Comparison of ENCODE assay signal across 18 cellular contexts in the genomic region with DNA sequence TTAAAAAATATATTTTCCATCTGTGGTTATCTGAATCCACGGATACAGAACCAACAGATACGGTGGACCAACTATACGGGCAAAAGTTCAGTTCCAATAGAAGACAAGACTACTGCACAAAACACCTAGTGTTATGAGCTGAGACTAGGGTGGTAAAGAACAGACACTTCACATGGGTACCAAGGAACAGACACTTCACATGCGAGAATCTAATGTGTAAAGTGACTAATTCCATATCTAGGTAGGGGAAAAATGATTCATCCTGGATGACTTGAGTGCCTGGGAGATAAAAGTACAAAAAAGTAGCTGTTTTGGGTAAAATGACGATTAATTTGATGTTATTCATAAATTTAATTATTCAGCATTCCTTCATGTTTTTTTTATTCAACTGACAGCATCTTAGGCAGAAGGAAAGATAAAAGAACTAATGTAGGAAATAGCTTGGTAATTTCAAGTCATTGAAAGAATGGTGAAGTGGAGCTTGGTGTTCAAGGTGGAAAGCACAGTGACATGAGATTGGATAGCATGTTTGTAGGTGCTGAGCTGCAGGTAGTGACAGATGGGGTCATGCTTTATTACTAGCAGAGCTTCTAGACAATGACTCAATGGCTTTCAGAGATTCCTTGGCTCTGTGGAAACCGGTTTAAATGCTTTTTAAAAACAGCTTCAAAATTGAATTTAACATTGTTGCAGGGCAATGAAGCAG. TPM values are rescaled to one million over a fixed set of nuclear protein-coding genes. Genes with fewer than 3 reads are reported as not detected.
DNase-seq lines count a peak whose midpoint lies in the region; ATAC-seq and TF ChIP-seq lines count a peak whose summit lies in the region.
"Had no signal": no experiment of that assay in that cellular context is flagged by ENCODE, and none has a peak within 500 bp of the region (broad histone marks: within the 10 kb centered on the region; RNA-seq: fewer than 3 reads in every experiment).

No MANE protein-coding gene starts in this region.

- WGBS in mammary epithelial cell (ENCODE audit: low coverage, missing lambda C conversion rate): 20% methylated on average over 6 of the region's 6 CpGs

- in situ Hi-C loops in mammary epithelial cell (cut with MboI; ENCODE audit: low sequenced_read_pairs in 2 of 2): loop anchor here in 1 of 2 donors (25.0 kb wide), 1 partner anchor 99 kb away; no protein-coding TSS in a partner anchor

- intact Hi-C loops in mammary epithelial cell (cut with micrococcal nuclease): loop anchor here (5.0 kb wide), 2 partner anchors 39 to 79 kb away; no protein-coding TSS in a partner anchor
- intact Hi-C loops in breast epithelium (cut with DNase I; ENCODE audit: low total_unique reads): no loop called here
- intact Hi-C loops in uterus (cut with DNase I; ENCODE audit: low total_unique reads): no loop called here

- peaks cover 6% of the 10 kb centered on the region for H3K4me1 ChIP-seq in mammary epithelial cell (ENCODE audit: insufficient read depth, low read length)
- H3K4me1 ChIP-seq in breast epithelium: no peaks in the 10 kb centered on the region
- H3K4me1 ChIP-seq in uterus: no peaks in the 10 kb centered on the region
- H3K4me1 ChIP-seq: colonic mucosa, right lobe of liver had no signal

- peak overlapping the region; percentile 88 for H3K27ac Mint-ChIP-seq in activated naive CD8-positive, alpha-beta T cell treated with anti-CD3 and anti-CD28 coated beads, Interleukin-2, amount 50 U/mL, for 24 hours
- H3K27ac Mint-ChIP-seq in memory B cell: peak overlapping the region; percentile 9
- H3K27ac Mint-ChIP-seq: activated CD4-positive, alpha-beta T cell treated with anti-CD3 and anti-CD28 coated beads, Interleukin-2, amount 10 ng/mL, durations not matched to agents 7 days and 5 days; mesothelial cell of epicardium had no signal

- H2AFZ ChIP-seq in mammary epithelial cell (ENCODE audit: low read depth, low read length): no peak overlapping the region

- peak; percentile 87 for ATAC-seq in activated naive CD8-positive, alpha-beta T cell treated with anti-CD3 and anti-CD28 coated beads, Interleukin-2, amount 50 U/mL, for 24 hours
- ATAC-seq in memory B cell (ENCODE audit: low read depth) (no peak), GM21529 (IDR thresholded peaks at IDR 0.05; ENCODE audit: unreplicated experiment) (no peak), HG02571 (IDR thresholded peaks at IDR 0.05; ENCODE audit: unreplicated experiment) (no peak)
- ATAC-seq: right lobe of liver had no signal

- H3K27ac ChIP-seq in mammary epithelial cell (ENCODE audit: insufficient read depth, low read depth, low read length): no peak overlapping the region
- no peak overlapping the region for H3K27ac ChIP-seq in breast epithelium
- H3K27ac ChIP-seq in uterus: peak overlapping the region; percentile 25 to 89
- H3K27ac ChIP-seq: colonic mucosa, epithelial cell of prostate, right lobe of liver had no signal

- TF ChIP-seq CTCF in mammary epithelial cell (conservative IDR thresholded peaks at IDR 0.05 in 1 of 2, IDR thresholded peaks at IDR 0.05 in 1 of 2; ENCODE audit: extremely low read depth in 1 of 2, insufficient read depth in 1 of 2, low read depth in 1 of 2, low read length in 2 of 2): no peak
- TF ChIP-seq CTCF in breast epithelium (IDR thresholded peaks at IDR 0.05): no peak
- no peak for TF ChIP-seq CTCF in uterus (IDR thresholded peaks at IDR 0.05)

- H3K9ac ChIP-seq in mammary epithelial cell (ENCODE audit: insufficient read depth, low read length): no peak overlapping the region

- H3K9me3 ChIP-seq in mammary epithelial cell (replicated peaks; ENCODE audit: insufficient read depth, low read length) (no peaks in the 10 kb centered on the region), breast epithelium (no peaks in the 10 kb centered on the region), uterus (no peaks in the 10 kb centered on the region)
- H3K9me3 ChIP-seq: colonic mucosa, right lobe of liver, thyroid gland had no signal

- H3K36me3 Mint-ChIP-seq in activated naive CD8-positive, alpha-beta T cell treated with anti-CD3 and anti-CD28 coated beads, Interleukin-2, amount 50 U/mL, for 24 hours (ENCODE audit: low read depth): peaks cover 73% of the 10 kb centered on the region
- peaks cover 9% of the 10 kb centered on the region for H3K36me3 Mint-ChIP-seq in memory B cell

- H3K79me2 ChIP-seq in mammary epithelial cell (ENCODE audit: insufficient read depth, low read length): no peaks in the 10 kb centered on the region

- no peaks in the 10 kb centered on the region for H3K9me3 Mint-ChIP-seq in activated naive CD8-positive, alpha-beta T cell treated with anti-CD3 and anti-CD28 coated beads, Interleukin-2, amount 50 U/mL, for 24 hours
- peaks cover 2% of the 10 kb centered on the region for H3K9me3 Mint-ChIP-seq in memory B cell

- dilution Hi-C loops in mammary epithelial cell (cut with HindIII; ENCODE audit: low sequenced_read_pairs): loop anchor here (25.0 kb wide), 1 partner anchor 174 kb away; no protein-coding TSS in a partner anchor

- peak overlapping the region; percentile 69 for H3K4me3 Mint-ChIP-seq in activated naive CD8-positive, alpha-beta T cell treated with anti-CD3 and anti-CD28 coated beads, Interleukin-2, amount 50 U/mL, for 24 hours
- no peak overlapping the region for H3K4me3 Mint-ChIP-seq in memory B cell
- H3K4me3 Mint-ChIP-seq: activated CD4-positive, alpha-beta T cell treated with anti-CD3 and anti-CD28 coated beads, Interleukin-2, amount 10 ng/mL, durations not matched to agents 7 days and 5 days; mesothelial cell of epicardium had no signal

- H3K4me1 Mint-ChIP-seq in activated naive CD8-positive, alpha-beta T cell treated with anti-CD3 and anti-CD28 coated beads, Interleukin-2, amount 50 U/mL, for 24 hours: peaks cover 68% of the 10 kb centered on the region
- peaks cover 31% of the 10 kb centered on the region for H3K4me1 Mint-ChIP-seq in memory B cell

- CTCF ChIA-PET in mammary epithelial cell (lab: Charles Lee; ENCODE audit: low non-redundant PET): no interaction called here

- DNase-seq in mammary epithelial cell (peak; percentile 30), breast epithelium (ENCODE audit: low spot score in 2 of 2) (no peak), memory B cell (ENCODE audit: low spot score in 2 of 2) (no peak), uterus (no peak), DMS 273 (lab: John Stamatoyannopoulos, UW; ENCODE audit: unreplicated experiment) (no peak)
- DNase-seq in activated naive CD8-positive, alpha-beta T cell treated with anti-CD3 and anti-CD28 coated beads, Interleukin-2, amount 50 U/mL, for 24 hours: no peak
- DNase-seq: activated CD4-positive, alpha-beta T cell treated with anti-CD3 and anti-CD28 coated beads, Interleukin-2, amount 10 ng/mL, durations not matched to agents 7 days and 5 days; colonic mucosa; H7; NCI-H1417 treated with DMSO at 0.1 percent for 48 hours; right lobe of liver; SHP77; thyroid gland had no signal

- H3K27me3 ChIP-seq in mammary epithelial cell (ENCODE audit: insufficient read depth, low read length) (no peaks in the 10 kb centered on the region), breast epithelium (peaks cover 0 to 4% of the 10 kb centered on the region in 2 donors), uterus (no peaks in the 10 kb centered on the region)
- H3K27me3 ChIP-seq: colonic mucosa, right lobe of liver, thyroid gland had no signal

- no peaks in the 10 kb centered on the region for H3K27me3 Mint-ChIP-seq in activated naive CD8-positive, alpha-beta T cell treated with anti-CD3 and anti-CD28 coated beads, Interleukin-2, amount 50 U/mL, for 24 hours
- no peaks in the 10 kb centered on the region for H3K27me3 Mint-ChIP-seq in memory B cell
- H3K27me3 Mint-ChIP-seq: activated CD4-positive, alpha-beta T cell treated with anti-CD3 and anti-CD28 coated beads, Interleukin-2, amount 10 ng/mL, durations not matched to agents 7 days and 5 days had no signal

- H3K4me3 ChIP-seq in mammary epithelial cell (replicated peaks in 1 of 3; ENCODE audit: insufficient read depth in 1 of 3, low read depth in 2 of 3, low read length in 3 of 3) (no peak overlapping the region), breast epithelium (peak overlapping the region in 1 of 3 donors; percentile 7), uterus (no peak overlapping the region)
- H3K4me3 ChIP-seq: colonic mucosa, right lobe of liver, thyroid gland had no signal

- TF ChIP-seq POLR2A in breast epithelium (IDR thresholded peaks at IDR 0.05) (no peak), uterus (IDR thresholded peaks at IDR 0.05) (no peak)

- no peak overlapping the region for H3K4me2 ChIP-seq in mammary epithelial cell (ENCODE audit: insufficient read depth, low read depth, low read length)

- H3K36me3 ChIP-seq in mammary epithelial cell (ENCODE audit: insufficient read depth, low read length) (no peaks in the 10 kb centered on the region), breast epithelium (no peaks in the 10 kb centered on the region), uterus (no peaks in the 10 kb centered on the region)
- H3K36me3 ChIP-seq: colonic mucosa, right lobe of liver, thyroid gland had no signal

- no peaks in the 10 kb centered on the region for H4K20me1 ChIP-seq in mammary epithelial cell (ENCODE audit: insufficient read depth, low read length)

- BruUV-seq in mammary epithelial cell (replicated peaks; lab: Mats Ljungman, UMichigan): no TSS peak

RNA-seq across cellular contexts. Expression of gene CD200, which starts 5.2 kb away (rescaled TPM):
- total RNA-seq in mammary epithelial cell (10 to 100 TPM; 13.0 to 23.7 TPM), breast epithelium (10 to 100 TPM in 2 of 3 donors, 1 to 10 TPM in 1; 4.8 to 20.8 (median 17.0) TPM), uterus (10 to 100 TPM; 15.6 to 31.8 (median 23.6) TPM)
- polyA plus RNA-seq in mammary epithelial cell: 4.2 TPM
- polyA minus RNA-seq in mammary epithelial cell: not detected

RNA-seq across cellular contexts. Expression of gene SLC9C1, which starts 44.2 kb away (rescaled TPM):
- total RNA-seq in mammary epithelial cell: 1 to 10 TPM in 1 of 2 donors, under 1 TPM in 1; 0.47 to 1.7 TPM
- polyA plus RNA-seq in mammary epithelial cell: not detected
- polyA minus RNA-seq in mammary epithelial cell: not detected
- under 1 TPM in 2 of 3 donors, not detected in 1; 0.15 to 0.48 TPM for total RNA-seq in breast epithelium
- total RNA-seq in uterus: 1 to 10 TPM in 1 of 4 donors, under 1 TPM in 1, not detected in 2; 0.49 to 1.7 TPM
- total RNA-seq: activated CD4-positive, alpha-beta T cell treated with anti-CD3 and anti-CD28 coated beads, Interleukin-2, amount 10 ng/mL, durations not matched to agents 7 days and 5 days; right lobe of liver; T-helper 2 cell treated with Interferon-gamma antibody and Interleukin-4, amounts not matched to agents 100 ng/mL and 5 ng/mL, for 36 hours had no signal

Comparison
In these comparisons a context has a peak if more than half of its experiments do, and no peak if none do; other contexts are left out.
1. H3K27ac ChIP-seq: peak in uterus (2 of 2); none in mammary epithelial cell (single experiment) and breast epithelium (0 of 2).